ENCODE assay signal across 9 cellular contexts in the genomic region with DNA sequence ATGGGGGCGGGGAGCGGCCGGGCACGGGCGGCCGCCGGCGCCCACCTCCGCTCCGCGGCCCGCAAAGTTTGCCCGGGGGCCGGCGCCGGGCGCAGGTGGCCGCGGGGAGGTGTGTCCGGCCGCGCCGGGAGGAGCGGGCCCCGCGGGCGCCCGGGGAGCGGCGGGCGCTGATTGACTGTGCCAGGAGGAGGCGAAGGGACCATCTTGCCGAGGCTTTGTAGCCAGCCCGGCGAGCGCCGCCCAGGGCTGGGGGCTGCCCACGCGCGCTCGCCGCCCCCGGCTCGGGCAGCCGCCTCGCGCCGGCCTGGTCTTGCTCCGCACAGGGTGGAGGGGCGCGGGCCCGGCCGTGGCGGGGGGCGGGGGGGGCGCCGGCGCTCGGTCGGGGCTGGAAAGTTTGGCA. TPM values are rescaled to one million over a fixed set of nuclear protein-coding genes. Genes with fewer than 3 reads are reported as not detected.
A peak's percentile ranks its signal among the peaks of the same experiment; 100 is the strongest.
DNase-seq lines count a peak whose midpoint lies in the region; ATAC-seq lines count a peak whose summit lies in the region.
"Had no signal": no experiment of that assay in that cellular context is flagged by ENCODE, and none has a peak within 500 bp of the region (broad histone marks: within the 10 kb centered on the region; RNA-seq: fewer than 3 reads in every experiment).

No MANE protein-coding gene starts in this region.

- H3K4me2 ChIP-seq in BLaER1 treated with 17β-estradiol and CSF1 and Interleukin-3, amounts not matched to agents 10 nM and 100 nM: peak overlapping the region; percentile 87 to 96 (median 92)
- peak overlapping the region; percentile 82 for H3K4me2 ChIP-seq in trophoblast cell (ENCODE audit: low read length)

- H3K36me3 Mint-ChIP-seq in activated CD4-positive, alpha-beta T cell treated with anti-CD3 and anti-CD28 coated beads, Interleukin-2, amount 10 ng/mL, durations not matched to agents 7 days and 5 days (ENCODE audit: low read depth): no peaks in the 10 kb centered on the region

- H3K4me3 Mint-ChIP-seq in activated CD4-positive, alpha-beta T cell treated with anti-CD3 and anti-CD28 coated beads, Interleukin-2, amount 10 ng/mL, durations not matched to agents 7 days and 5 days: no peak overlapping the region

- H3K4me1 ChIP-seq in BLaER1 treated with 17β-estradiol and CSF1 and Interleukin-3, amounts not matched to agents 10 nM and 100 nM: peaks cover 42 to 60% (median 51%) of the 10 kb centered on the region in 10 experiments
- peaks cover 9% of the 10 kb centered on the region; the same call in 1 of the 2 replicates for H3K4me1 ChIP-seq in HUES6 (ENCODE audit: control insufficient read depth, insufficient read depth, low read length)
- peaks cover 0 to 5% of the 10 kb centered on the region in 2 donors for H3K4me1 ChIP-seq in esophagus (ENCODE audit: control insufficient read depth in 2 of 2, insufficient read depth in 2 of 2, low read length in 1 of 2)
- peaks cover 0 to 2% of the 10 kb centered on the region in 2 experiments for H3K4me1 ChIP-seq in trophoblast cell (ENCODE audit: control insufficient read depth in 1 of 2, insufficient read depth in 2 of 2, low read length in 2 of 2)

- no peak overlapping the region for H3K14ac ChIP-seq in trophoblast cell (ENCODE audit: low read length)

- no peaks in the 10 kb centered on the region for H3K79me2 ChIP-seq in trophoblast cell (ENCODE audit: control insufficient read depth, insufficient read depth, low read length, poor library complexity)

- peaks cover 0 to 47% (median 25%) of the 10 kb centered on the region in 11 experiments; a peak in 15 of 22 replicates for H4K20me1 ChIP-seq in BLaER1 treated with 17β-estradiol and CSF1 and Interleukin-3, amounts not matched to agents 10 nM and 100 nM

- no peak overlapping the region for H2BK120ac ChIP-seq in trophoblast cell (ENCODE audit: insufficient read depth, low read length, poor library complexity)

- H4K91ac ChIP-seq in trophoblast cell (ENCODE audit: low read depth, low read length): no peak overlapping the region

- CTCF ChIA-PET in activated CD4-positive, alpha-beta T cell treated with anti-CD3 and anti-CD28 coated beads, Interleukin-2, amount 10 ng/mL, durations not matched to agents 7 days and 5 days (lab: Charles Lee): no interaction called here

- no peak overlapping the region for H3K23ac ChIP-seq in trophoblast cell (ENCODE audit: low read length)

- WGBS in esophagus, 2 donors: 0% methylated on average over 60 of the region's 60 CpGs; no CpG with 5 or more reads in 1 of the 2 donors
- no CpG with 5 or more reads among the region's 60 CpGs for WGBS in trophoblast cell (ENCODE audit: extremely low coverage, insufficient coverage, insufficient read length)

- H2AFZ ChIP-seq in trophoblast cell (ENCODE audit: insufficient read depth, low read length, poor library complexity): no peak overlapping the region

- no peaks in the 10 kb centered on the region for H3K36me3 ChIP-seq in BLaER1 treated with 17β-estradiol and CSF1 and Interleukin-3, amounts not matched to agents 10 nM and 100 nM
- H3K36me3 ChIP-seq in HUES6 (ENCODE audit: control insufficient read depth, insufficient read depth, low read length) (no peaks in the 10 kb centered on the region), esophagus (ENCODE audit: control insufficient read depth in 2 of 2, insufficient read depth in 2 of 2, low read length in 1 of 2) (no peaks in the 10 kb centered on the region), trophoblast cell (ENCODE audit: control insufficient read depth in 1 of 2, insufficient read depth in 2 of 2, low read length in 2 of 2) (no peaks in the 10 kb centered on the region)

- no peak overlapping the region for H4K8ac ChIP-seq in trophoblast cell (ENCODE audit: low read depth, low read length)

- no peak overlapping the region for H3K27ac ChIP-seq in BLaER1 treated with 17β-estradiol and CSF1 and Interleukin-3, amounts not matched to agents 10 nM and 100 nM
- H3K27ac ChIP-seq in HUES6 (ENCODE audit: low read depth, low read length): no peak overlapping the region
- H3K27ac ChIP-seq in esophagus (ENCODE audit: low read depth in 2 of 2, low read length in 1 of 2): no peak overlapping the region
- no peak overlapping the region for H3K27ac ChIP-seq in trophoblast cell (ENCODE audit: low read depth, low read length)

- peaks cover 9% of the 10 kb centered on the region for H3K4me1 Mint-ChIP-seq in activated CD4-positive, alpha-beta T cell treated with anti-CD3 and anti-CD28 coated beads, Interleukin-2, amount 10 ng/mL, durations not matched to agents 7 days and 5 days

- H3K4me3 ChIP-seq in BLaER1 treated with 17β-estradiol and CSF1 and Interleukin-3, amounts not matched to agents 10 nM and 100 nM: peak overlapping the region; percentile 59 to 77 (median 66)
- H3K4me3 ChIP-seq in HUES6 (ENCODE audit: low read depth, low read length): peak overlapping the region; percentile 59; the same call in 1 of the 2 replicates
- peak overlapping the region; percentile 22 to 56 for H3K4me3 ChIP-seq in esophagus (ENCODE audit: low read depth in 1 of 2, low read length in 2 of 2)
- peak overlapping the region; percentile 43 for H3K4me3 ChIP-seq in trophoblast cell (ENCODE audit: low read depth, low read length)

- peaks cover 23 to 68% (median 57%) of the 10 kb centered on the region in 11 experiments for H3K27me3 ChIP-seq in BLaER1 treated with 17β-estradiol and CSF1 and Interleukin-3, amounts not matched to agents 10 nM and 100 nM
- H3K27me3 ChIP-seq in HUES6 (ENCODE audit: control insufficient read depth, insufficient read depth, low read length) (peaks cover 43% of the 10 kb centered on the region), esophagus (ENCODE audit: control insufficient read depth in 1 of 2, insufficient read depth in 2 of 2, low read length in 2 of 2) (peaks cover 3 to 4% of the 10 kb centered on the region in 2 donors), trophoblast cell (ENCODE audit: insufficient read depth, low read length) (peaks cover 22% of the 10 kb centered on the region)

- no peak overlapping the region for H4K12ac ChIP-seq in trophoblast cell (ENCODE audit: low read depth, low read length)

- H3K9me3 Mint-ChIP-seq in activated CD4-positive, alpha-beta T cell treated with anti-CD3 and anti-CD28 coated beads, Interleukin-2, amount 10 ng/mL, durations not matched to agents 7 days and 5 days: no peaks in the 10 kb centered on the region

- no peak overlapping the region for H3K18ac ChIP-seq in trophoblast cell (ENCODE audit: low read length)

- ATAC-seq in HG02623 (IDR thresholded peaks at IDR 0.05; ENCODE audit: unreplicated experiment) (no peak), GM18868 (IDR thresholded peaks at IDR 0.05; ENCODE audit: unreplicated experiment) (no peak), GM21717 (IDR thresholded peaks at IDR 0.05; ENCODE audit: unreplicated experiment) (no peak)

- DNase-seq in trophoblast cell: peak; percentile 11 to 58
- no peak for DNase-seq in activated CD4-positive, alpha-beta T cell treated with anti-CD3 and anti-CD28 coated beads, Interleukin-2, amount 10 ng/mL, durations not matched to agents 7 days and 5 days
- DNase-seq: NCI-H2029 treated with DMSO at 0.1 percent for 48 hours had no signal

- POLR2A ChIA-PET in activated CD4-positive, alpha-beta T cell treated with anti-CD3 and anti-CD28 coated beads, Interleukin-2, amount 10 ng/mL, durations not matched to agents 7 days and 5 days (lab: Charles Lee): no interaction called here

- no peak overlapping the region for H3K4ac ChIP-seq in trophoblast cell (ENCODE audit: low read depth, low read length)

- peaks cover 50% of the 10 kb centered on the region for H3K27me3 Mint-ChIP-seq in activated CD4-positive, alpha-beta T cell treated with anti-CD3 and anti-CD28 coated beads, Interleukin-2, amount 10 ng/mL, durations not matched to agents 7 days and 5 days

- H3K79me1 ChIP-seq in trophoblast cell (ENCODE audit: low read length): no peaks in the 10 kb centered on the region

- no peaks in the 10 kb centered on the region for H3K9me3 ChIP-seq in BLaER1 treated with 17β-estradiol and CSF1 and Interleukin-3, amounts not matched to agents 10 nM and 100 nM (replicated peaks in 1 of 11)
- H3K9me3 ChIP-seq in HUES6 (ENCODE audit: control insufficient read depth, insufficient read depth, low read depth, low read length) (no peaks in the 10 kb centered on the region), esophagus (ENCODE audit: control insufficient read depth in 2 of 2, insufficient read depth in 1 of 2, low read depth in 1 of 2, low read length in 1 of 2) (no peaks in the 10 kb centered on the region), trophoblast cell (ENCODE audit: insufficient read depth, low read depth, low read length) (peaks cover 2% of the 10 kb centered on the region)

- peak overlapping the region; percentile 50 to 96 (median 91); a peak in 19 of 22 replicates for H3K9ac ChIP-seq in BLaER1 treated with 17β-estradiol and CSF1 and Interleukin-3, amounts not matched to agents 10 nM and 100 nM
- no peak overlapping the region for H3K9ac ChIP-seq in HUES6 (ENCODE audit: low read length)
- H3K9ac ChIP-seq in trophoblast cell (ENCODE audit: low read length): no peak overlapping the region

- no peak overlapping the region for H2BK12ac ChIP-seq in trophoblast cell (ENCODE audit: low read length)

- H2AK5ac ChIP-seq in trophoblast cell (ENCODE audit: low read length): no peak overlapping the region

- no peak overlapping the region for H2BK5ac ChIP-seq in trophoblast cell (ENCODE audit: low read depth, low read length, poor library complexity)

- no peak overlapping the region for H3K27ac Mint-ChIP-seq in activated CD4-positive, alpha-beta T cell treated with anti-CD3 and anti-CD28 coated beads, Interleukin-2, amount 10 ng/mL, durations not matched to agents 7 days and 5 days

RNA-seq across cellular contexts. Expression of a gene that starts 0.4 kb away (rescaled TPM):
- polyA plus RNA-seq in esophagus: under 1 TPM; 0.08 to 0.16 TPM
- 0.74 and 0.85 TPM in 2 replicates for polyA plus RNA-seq in trophoblast cell (2013)
- total RNA-seq in activated CD4-positive, alpha-beta T cell treated with anti-CD3 and anti-CD28 coated beads, Interleukin-2, amount 10 ng/mL, durations not matched to agents 7 days and 5 days: under 1 TPM in 1 of 2 experiments, not detected in 1; 0.08 TPM

RNA-seq across cellular contexts. Expression of a gene that starts 58.0 kb away (rescaled TPM):
- polyA plus RNA-seq in esophagus: 10 to 100 TPM; 12.8 to 29.1 TPM
- polyA plus RNA-seq in trophoblast cell (2013): not detected in 2 replicates
- total RNA-seq in activated CD4-positive, alpha-beta T cell treated with anti-CD3 and anti-CD28 coated beads, Interleukin-2, amount 10 ng/mL, durations not matched to agents 7 days and 5 days: not detected

Comparison
In these comparisons a context has a peak if more than half of its experiments do, and no peak if none do; other contexts are left out.
1. H3K9ac ChIP-seq: peak in BLaER1 treated with 17β-estradiol and CSF1 and Interleukin-3, amounts not matched to agents 10 nM and 100 nM (11 of 11); none in HUES6 (single experiment) and trophoblast cell (single experiment).
2. Peak in every context shown above with its lines, with median percentiles within 50 percentile points of each other: H3K4me3 ChIP-seq.